ENCODE assay signal across 19 cellular contexts in the genomic region with DNA sequence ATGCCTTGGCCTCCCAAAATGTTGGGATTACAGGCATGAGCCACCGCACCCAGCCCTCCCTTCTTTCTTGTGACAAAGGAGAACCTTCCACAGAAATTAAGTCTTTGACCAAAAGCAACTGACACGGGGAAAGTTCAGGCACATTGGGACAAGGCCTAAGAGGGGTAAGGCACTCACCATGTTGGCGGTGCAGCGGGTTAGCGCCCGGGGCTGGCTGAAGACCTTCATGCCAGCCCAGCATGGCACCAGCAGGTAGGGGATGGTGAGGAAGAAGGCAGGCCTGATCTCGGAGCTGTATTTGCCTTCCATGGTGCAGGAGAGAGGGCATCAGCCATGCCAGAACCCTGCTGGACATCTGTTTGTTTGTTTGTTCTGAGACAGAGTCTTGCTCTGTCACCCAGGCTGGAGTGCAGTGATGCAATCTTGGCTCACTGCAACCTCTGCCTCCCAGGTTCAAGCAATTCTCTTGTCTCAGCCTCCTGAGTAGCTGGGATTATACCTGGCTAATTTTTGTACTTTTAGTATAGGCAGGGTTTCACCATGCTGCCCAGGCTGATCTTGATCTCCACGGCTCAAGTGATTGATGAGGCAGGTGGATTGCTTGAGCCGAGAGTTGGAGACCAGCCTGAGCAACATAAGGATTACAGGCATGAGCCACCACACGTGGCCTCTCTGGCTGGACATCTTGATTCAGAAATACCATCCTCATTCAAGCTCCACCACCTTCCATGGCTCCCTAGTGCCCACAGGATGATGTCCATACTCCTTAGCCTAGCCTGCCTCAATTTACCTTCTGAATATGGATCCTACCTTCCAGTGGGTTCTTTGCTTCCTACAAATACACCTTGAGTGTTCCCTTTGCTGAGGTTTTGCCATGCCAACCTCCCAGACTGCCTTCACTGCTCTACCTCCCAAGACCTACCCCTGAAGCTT. TPM values are rescaled to one million over a fixed set of nuclear protein-coding genes. Genes with fewer than 3 reads are reported as not detected.
A peak's percentile ranks its signal among the peaks of the same experiment; 100 is the strongest.
DNase-seq lines count a peak whose midpoint lies in the region; ATAC-seq and TF ChIP-seq lines count a peak whose summit lies in the region.
"Had no signal": no experiment of that assay in that cellular context is flagged by ENCODE, and none has a peak within 500 bp of the region (broad histone marks: within the 10 kb centered on the region; RNA-seq: fewer than 3 reads in every experiment).

No MANE protein-coding gene starts in this region.

- POLR2A ChIA-PET in GM10248 (lab: Yijun Ruan, JAX) (interaction anchor here (0.6 kb wide), 1 partner anchor 463 kb away, joined by 4 read pairs; no protein-coding TSS in a partner anchor), SK-N-SH (lab: Yijun Ruan, JAX) (no interaction called here)

- H3K9me3 Mint-ChIP-seq in natural killer cell treated with Interleukin-12 subunit alpha and Interleukin-12 subunit beta and Interleukin-15 and Interleukin-18, amount 100 ng/mL, for 72 hours = no peaks in the 10 kb centered on the region
- no peaks in the 10 kb centered on the region for H3K9me3 Mint-ChIP-seq in natural killer cell
- H3K9me3 Mint-ChIP-seq: CD8-positive, alpha-beta T cell; H9 had no signal

- H3K27me3 ChIP-seq in osteoblast (ENCODE audit: insufficient read depth, low read length) (peaks cover 4% of the 10 kb centered on the region), SK-N-SH (ENCODE audit: insufficient read depth) (no peaks in the 10 kb centered on the region)

- H3F3A ChIP-seq in SK-N-SH (replicated peaks; ENCODE audit: insufficient read depth) = no peaks in the 10 kb centered on the region

- intact Hi-C loops in natural killer cell (cut with micrococcal nuclease) = no loop called here

- TF ChIP-seq CTCF in natural killer cell (IDR thresholded peaks at IDR 0.05) = no peak
- TF ChIP-seq CTCF in osteoblast (IDR thresholded peaks at IDR 0.05; ENCODE audit: extremely low read depth, low read depth, low read length) = no peak
- no peak for TF ChIP-seq CTCF in GM10248 (IDR thresholded peaks at IDR 0.05; ENCODE audit: control extremely low read depth, extremely low read depth, low read depth, missing control alignments)
- no peak for TF ChIP-seq CTCF in SK-N-SH (IDR thresholded peaks at IDR 0.05)

- H3K4me2 ChIP-seq in osteoblast (ENCODE audit: insufficient read depth, low read length) (no peak overlapping the region), SK-N-SH (no peak overlapping the region)
- H3K4me2 ChIP-seq: A549, KMS-11 had no signal

- H3K27ac Mint-ChIP-seq in natural killer cell treated with Interleukin-12 subunit alpha and Interleukin-12 subunit beta and Interleukin-15 and Interleukin-18, amount 100 ng/mL, for 72 hours = no peak overlapping the region
- no peak overlapping the region for H3K27ac Mint-ChIP-seq in natural killer cell
- H3K27ac Mint-ChIP-seq: CD8-positive, alpha-beta T cell; H9 had no signal

- H3K4me3 ChIP-seq in osteoblast (ENCODE audit: insufficient read depth, low read length) (no peak overlapping the region), SK-N-SH (ENCODE audit: low read depth in 2 of 2, low read length in 1 of 2) (no peak overlapping the region)
- H3K4me3 ChIP-seq: A549 had no signal

- no peak for TF ChIP-seq RAD21 in SK-N-SH (IDR thresholded peaks at IDR 0.05; ENCODE audit: low read length)

- H3K4me1 Mint-ChIP-seq in natural killer cell treated with Interleukin-12 subunit alpha and Interleukin-12 subunit beta and Interleukin-15 and Interleukin-18, amount 100 ng/mL, for 72 hours (ENCODE audit: low read depth in 2 of 2) = peaks cover 0 to 11% of the 10 kb centered on the region in 2 donors
- peaks cover 0 to 5% of the 10 kb centered on the region in 2 donors for H3K4me1 Mint-ChIP-seq in natural killer cell

- no peak overlapping the region for H3K9ac ChIP-seq in SK-N-SH
- H3K9ac ChIP-seq: KMS-11 had no signal

- H3K36me3 ChIP-seq in osteoblast (ENCODE audit: insufficient read depth, low read length) (no peaks in the 10 kb centered on the region), SK-N-SH (replicated peaks in 1 of 2; ENCODE audit: control insufficient read depth in 1 of 2, insufficient read depth in 2 of 2, low read length in 1 of 2) (no peaks in the 10 kb centered on the region)

- no peaks in the 10 kb centered on the region for H3K9me2 ChIP-seq in SK-N-SH

- H3K4me3 Mint-ChIP-seq in natural killer cell treated with Interleukin-12 subunit alpha and Interleukin-12 subunit beta and Interleukin-15 and Interleukin-18, amount 100 ng/mL, for 72 hours = no peak overlapping the region
- H3K4me3 Mint-ChIP-seq in natural killer cell = no peak overlapping the region
- H3K4me3 Mint-ChIP-seq: CD14-positive monocyte; CD8-positive, alpha-beta T cell; H9; IgD-negative memory B cell had no signal

- 83% methylated on average over 10 of the region's 10 CpGs for WGBS in SK-N-SH (ENCODE audit: low lambda C conversion rate)

- no peaks in the 10 kb centered on the region for H4K20me1 ChIP-seq in osteoblast (ENCODE audit: insufficient read depth, low read length)
- H4K20me1 ChIP-seq in SK-N-SH (ENCODE audit: insufficient read depth) = no peaks in the 10 kb centered on the region

- ATAC-seq in natural killer cell treated with Interleukin-12 subunit alpha and Interleukin-12 subunit beta and Interleukin-15 and Interleukin-18, amount 100 ng/mL, for 72 hours = no peak
- ATAC-seq in natural killer cell = no peak
- ATAC-seq in left lobe of liver = peak; percentile 47
- ATAC-seq in HG03469 (IDR thresholded peaks at IDR 0.05; ENCODE audit: unreplicated experiment) = no peak
- ATAC-seq: A549; CD8-positive, alpha-beta T cell had no signal

- H3K79me2 ChIP-seq in osteoblast (ENCODE audit: insufficient read depth, low read length) = no peaks in the 10 kb centered on the region
- H3K79me2 ChIP-seq in SK-N-SH (ENCODE audit: insufficient read depth) = no peaks in the 10 kb centered on the region

- H3K4me1 ChIP-seq in osteoblast (ENCODE audit: insufficient read depth, low read length) = no peaks in the 10 kb centered on the region
- peaks cover 0 to 8% of the 10 kb centered on the region in 2 experiments; a peak in 1 of 4 replicates for H3K4me1 ChIP-seq in SK-N-SH (ENCODE audit: control insufficient read depth in 1 of 2, insufficient read depth in 2 of 2, low read depth in 1 of 2, low read length in 1 of 2)
- H3K4me1 ChIP-seq: A549 had no signal

- H3K27ac ChIP-seq in osteoblast (ENCODE audit: low read depth, low read length) = no peak overlapping the region
- H3K27ac ChIP-seq in SK-N-SH (ENCODE audit: low read depth in 2 of 2, low read length in 1 of 2) = no peak overlapping the region
- H3K27ac ChIP-seq: A549, KMS-11 had no signal

- H3K9me3 ChIP-seq in osteoblast (ENCODE audit: low read depth, low read length) = no peaks in the 10 kb centered on the region
- no peaks in the 10 kb centered on the region for H3K9me3 ChIP-seq in SK-N-SH
- H3K9me3 ChIP-seq: A549 had no signal

- peak; percentile 38 for DNase-seq in natural killer cell treated with Interleukin-12 subunit alpha and Interleukin-12 subunit beta and Interleukin-15 and Interleukin-18, amount 100 ng/mL, for 72 hours (ENCODE audit: low spot score)
- DNase-seq in natural killer cell = no peak
- peak; percentile 31 for DNase-seq in HuH-7.5 (ENCODE audit: low spot score)
- DNase-seq in left lobe of liver (ENCODE audit: low spot score) = peak; percentile 59
- peak; percentile 30 for DNase-seq in osteoblast (ENCODE audit: insufficient read length, low spot score, missing footprints)
- no peak for DNase-seq in GM10248 (ENCODE audit: extremely low spot score)
- DNase-seq in SK-N-SH = no peak
- DNase-seq: CD8-positive, alpha-beta T cell; COR-L47; DMS79; GOT3; H9 had no signal

- CTCF ChIA-PET in GM10248 (lab: Yijun Ruan, JAX) = no interaction called here
- CTCF ChIA-PET in SK-N-SH (lab: Yijun Ruan, JAX) = interaction anchor here (0.6 kb wide), 1 partner anchor 81 kb away, joined by 3 read pairs; no protein-coding TSS in a partner anchor

- H2AFZ ChIP-seq in osteoblast (ENCODE audit: low read length) (no peak overlapping the region), SK-N-SH (ENCODE audit: low read depth) (no peak overlapping the region)

- TF ChIP-seq EP300 in SK-N-SH (IDR thresholded peaks at IDR 0.05; ENCODE audit: borderline replicate concordance in 1 of 2, low read depth in 1 of 2, low read length in 1 of 2) = no peak

- H3K36me3 Mint-ChIP-seq in natural killer cell treated with Interleukin-12 subunit alpha and Interleukin-12 subunit beta and Interleukin-15 and Interleukin-18, amount 100 ng/mL, for 72 hours = no peaks in the 10 kb centered on the region
- H3K36me3 Mint-ChIP-seq in natural killer cell = no peaks in the 10 kb centered on the region
- H3K36me3 Mint-ChIP-seq: CD14-positive monocyte; CD8-positive, alpha-beta T cell; IgD-negative memory B cell had no signal

- peaks cover 5 to 14% of the 10 kb centered on the region in 2 donors for H3K27me3 Mint-ChIP-seq in natural killer cell treated with Interleukin-12 subunit alpha and Interleukin-12 subunit beta and Interleukin-15 and Interleukin-18, amount 100 ng/mL, for 72 hours
- H3K27me3 Mint-ChIP-seq in natural killer cell (ENCODE audit: low read depth in 2 of 2) = peaks cover 16 to 28% of the 10 kb centered on the region in 2 donors

RNA-seq across cellular contexts. Expression of a gene that starts 4.4 kb away (rescaled TPM):
- total RNA-seq in natural killer cell treated with Interleukin-12 subunit alpha and Interleukin-12 subunit beta and Interleukin-15 and Interleukin-18, amount 100 ng/mL, for 72 hours = under 1 TPM in 1 of 2 donors, not detected in 1; 0.14 TPM
- total RNA-seq in natural killer cell = not detected
- 73.3 TPM for total RNA-seq in left lobe of liver
- 0.29 and 0.36 TPM in 2 replicates for total RNA-seq in osteoblast
- 1.4 and 1.8 TPM in 2 replicates for polyA plus RNA-seq in SK-N-SH (2012; rRNA removed)
- 0.53 and 0.96 TPM in 2 replicates for polyA plus RNA-seq in SK-N-SH (2012; cell fraction: cytosol; rRNA removed)
- polyA plus RNA-seq in SK-N-SH (2012; cell fraction: nucleus; rRNA removed) = 9.7 and 16.9 TPM in 2 replicates
- total RNA-seq: CD8-positive, alpha-beta T cell had no signal
- polyA plus RNA-seq: CD14-positive monocyte, IgD-negative memory B cell had no signal

RNA-seq across cellular contexts. Expression of a gene that starts 51.6 kb away (rescaled TPM):
- total RNA-seq in natural killer cell treated with Interleukin-12 subunit alpha and Interleukin-12 subunit beta and Interleukin-15 and Interleukin-18, amount 100 ng/mL, for 72 hours = 10 to 100 TPM; 61.1 to 69.6 TPM
- 10 to 100 TPM; 64.7 to 86.5 (median 75.8) TPM for total RNA-seq in natural killer cell
- total RNA-seq in left lobe of liver = 28.6 TPM
- 27.1 and 31.2 TPM in 2 replicates for total RNA-seq in osteoblast
- polyA plus RNA-seq in SK-N-SH (2012; rRNA removed) = 35.1 and 43.2 TPM in 2 replicates
- 25.3 and 28.0 TPM in 2 replicates for polyA plus RNA-seq in SK-N-SH (2012; cell fraction: cytosol; rRNA removed)
- 97.2 and 105 TPM in 2 replicates for polyA plus RNA-seq in SK-N-SH (2012; cell fraction: nucleus; rRNA removed)

RNA-seq across cellular contexts. Expression of a gene that starts 51.9 kb away (rescaled TPM):
- 100 to 1,000 TPM in 1 of 2 donors, 10 to 100 TPM in 1; 83.7 to 122 TPM for total RNA-seq in natural killer cell treated with Interleukin-12 subunit alpha and Interleukin-12 subunit beta and Interleukin-15 and Interleukin-18, amount 100 ng/mL, for 72 hours
- total RNA-seq in natural killer cell (100 to 1,000 TPM; 144 to 164 (median 151) TPM), left lobe of liver (24.7 TPM), osteoblast (37.1 and 39.1 TPM in 2 replicates)
- 17.6 and 19.4 TPM in 2 replicates for polyA plus RNA-seq in SK-N-SH (2012; rRNA removed)
- polyA plus RNA-seq in SK-N-SH (2012; cell fraction: cytosol; rRNA removed) = 7.0 and 10.5 TPM in 2 replicates
- polyA plus RNA-seq in SK-N-SH (2012; cell fraction: nucleus; rRNA removed) = 64.3 and 65.8 TPM in 2 replicates

RNA-seq across cellular contexts. Expression of a gene that starts 57.0 kb away (rescaled TPM):
- total RNA-seq in natural killer cell treated with Interleukin-12 subunit alpha and Interleukin-12 subunit beta and Interleukin-15 and Interleukin-18, amount 100 ng/mL, for 72 hours = not detected
- total RNA-seq in natural killer cell (not detected), left lobe of liver (0.20 TPM), osteoblast (under 0.01 TPM in 1 of 2 replicates, not detected in the other)
- polyA plus RNA-seq in SK-N-SH (2012; rRNA removed) = 0.03 and 0.10 TPM in 2 replicates
- polyA plus RNA-seq in SK-N-SH (2012; cell fraction: cytosol; rRNA removed) = 0.16 and 0.17 TPM in 2 replicates
- polyA plus RNA-seq in SK-N-SH (2012; cell fraction: nucleus; rRNA removed) = 0.07 and 0.18 TPM in 2 replicates
- total RNA-seq: CD8-positive, alpha-beta T cell had no signal
- polyA plus RNA-seq: AG04450, BJ, CD14-positive monocyte, IgD-negative memory B cell had no signal

Comparison
In these comparisons a context has a peak if more than half of its experiments do, and no peak if none do; other contexts are left out.
1. DNase-seq: peak in natural killer cell treated with Interleukin-12 subunit alpha and Interleukin-12 subunit beta and Interleukin-15 and Interleukin-18, amount 100 ng/mL, for 72 hours (single experiment), HuH-7.5 (single experiment), left lobe of liver (single experiment) and osteoblast (single experiment); none in natural killer cell (single experiment), GM10248 (single experiment) and SK-N-SH (single experiment).
2. RNA of a gene that starts 4.4 kb away (total RNA-seq): 73.3 TPM in left lobe of liver (single experiment); 0.29 to 0.36 TPM in osteoblast, 0.14 TPM in natural killer cell treated with Interleukin-12 subunit alpha and Interleukin-12 subunit beta and Interleukin-15 and Interleukin-18, amount 100 ng/mL, for 72 hours and not detected in natural killer cell; every median in the first group is over 10 times any median in the second.